9 cellular contexts compared by ENCODE assay signal in the genomic region with DNA sequence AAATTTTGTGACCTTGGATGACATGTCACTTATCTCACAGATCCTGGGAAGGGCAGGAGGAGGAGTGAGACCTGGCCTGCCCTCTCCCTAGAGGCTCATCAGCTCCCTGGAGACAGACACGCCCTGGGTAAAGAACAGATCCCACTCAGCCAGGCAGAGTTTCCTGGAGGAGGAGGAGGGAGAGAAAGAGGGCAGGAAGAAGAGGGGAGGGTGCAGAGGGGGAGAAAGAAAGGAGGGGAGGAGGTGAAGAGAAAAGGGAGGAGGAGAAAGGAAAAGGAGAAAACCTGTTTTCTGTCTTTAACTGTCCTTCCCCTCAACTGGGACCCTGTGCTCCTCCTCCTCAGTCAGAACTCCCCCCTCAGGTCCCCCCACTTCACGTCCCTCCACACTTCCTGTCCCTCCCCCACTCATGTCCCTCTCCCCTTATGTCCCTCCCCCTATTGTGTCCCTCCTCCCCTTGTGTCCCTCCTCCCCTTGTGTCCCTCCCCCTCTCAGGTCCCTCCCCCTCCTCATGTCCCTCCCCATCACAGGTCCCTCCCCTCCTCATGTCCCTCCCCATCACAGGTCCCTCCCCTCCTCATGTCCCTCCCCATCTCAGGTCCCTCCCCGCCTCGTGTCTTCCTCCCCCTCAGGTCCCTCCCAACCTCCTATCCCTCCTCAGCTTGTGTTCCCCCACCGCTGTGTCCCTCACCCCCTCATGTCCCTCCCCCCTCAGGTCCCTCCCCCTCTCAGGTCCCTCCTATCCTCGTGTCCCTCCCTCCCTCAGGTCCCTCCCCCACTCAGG. TPM values are rescaled to one million over a fixed set of nuclear protein-coding genes. Genes with fewer than 3 reads are reported as not detected.
DNase-seq lines count a peak whose midpoint lies in the region; ATAC-seq, FAIRE-seq and TF ChIP-seq lines count a peak whose summit lies in the region.
"Had no signal": no experiment of that assay in that cellular context is flagged by ENCODE, and none has a peak within 500 bp of the region (broad histone marks: within the 10 kb centered on the region; RNA-seq: fewer than 3 reads in every experiment).

No MANE protein-coding gene starts in this region.

- intact Hi-C loops in lower lobe of right lung (cut with DNase I), result no loop called here

- no peak for TF ChIP-seq POLR2A in GM12892 (IDR thresholded peaks at IDR 0.05; ENCODE audit: low read depth, low read length)

- no peak for FAIRE-seq in GM12892 (lab: Jason Lieb, UNC)

- peak; percentile 48 for DNase-seq in GM12892 (ENCODE audit: insufficient read length)
- DNase-seq in NCI-H146 treated with DMSO at 0.1 percent for 48 hours (lab: John Stamatoyannopoulos, UW; ENCODE audit: unreplicated experiment), result peak; percentile 66
- peak; percentile 57 for DNase-seq in WERI-Rb-1
- no peak for DNase-seq in lower lobe of right lung
- DNase-seq in amniotic stem cell (lab: John Stamatoyannopoulos, UW), result no peak
- DNase-seq in hypothalamus (lab: John Stamatoyannopoulos, UW), result no peak
- no peak for DNase-seq in amygdala (lab: John Stamatoyannopoulos, UW)
- DNase-seq: left cardiac atrium had no signal

- H3K27me3 ChIP-seq in WERI-Rb-1 (ENCODE audit: insufficient read depth, low read depth, severe bottlenecking), result no peaks in the 10 kb centered on the region
- H3K27me3 ChIP-seq in lower lobe of right lung (ENCODE audit: low read depth), result no peaks in the 10 kb centered on the region

- TF ChIP-seq CTCF in WERI-Rb-1 (IDR thresholded peaks at IDR 0.05; ENCODE audit: low read depth, low read length), result no peak
- TF ChIP-seq CTCF in lower lobe of right lung (IDR thresholded peaks at IDR 0.05), result no peak

- H3K4me3 ChIP-seq in WERI-Rb-1 (ENCODE audit: low read depth, low read length), result no peak overlapping the region
- no peak overlapping the region for H3K4me3 ChIP-seq in lower lobe of right lung

- peak overlapping the region; percentile 72 for H3K27ac ChIP-seq in WERI-Rb-1
- H3K27ac ChIP-seq in lower lobe of right lung, result no peak overlapping the region

- ATAC-seq in lower lobe of right lung (peak; percentile 72 to 83), GM21515 (IDR thresholded peaks at IDR 0.05; ENCODE audit: unreplicated experiment) (no peak)

- H3K36me3 ChIP-seq in WERI-Rb-1 (no peaks in the 10 kb centered on the region), lower lobe of right lung (no peaks in the 10 kb centered on the region)

- no peaks in the 10 kb centered on the region for H3K9me3 ChIP-seq in WERI-Rb-1 (ENCODE audit: severe bottlenecking)
- H3K9me3 ChIP-seq in lower lobe of right lung, result no peaks in the 10 kb centered on the region

- peaks cover 8% of the 10 kb centered on the region for H3K4me1 ChIP-seq in lower lobe of right lung

RNA-seq across cellular contexts. Expression of a gene that starts 52.3 kb away (rescaled TPM):
- polyA plus RNA-seq in GM12892 (2012; ENCODE audit: missing spikeins), result 0.04 TPM
- 46.0 TPM for total RNA-seq in lower lobe of right lung

Comparison
In these comparisons a context has a peak if more than half of its experiments do, and no peak if none do; other contexts are left out.
1. DNase-seq: peak in GM12892 (single experiment), NCI-H146 treated with DMSO at 0.1 percent for 48 hours (single experiment) and WERI-Rb-1 (single experiment); none in lower lobe of right lung (single experiment), amniotic stem cell (single experiment), hypothalamus (0 of 51) and amygdala (0 of 56).